8 cellular contexts compared by ENCODE assay signal in the genomic region with DNA sequence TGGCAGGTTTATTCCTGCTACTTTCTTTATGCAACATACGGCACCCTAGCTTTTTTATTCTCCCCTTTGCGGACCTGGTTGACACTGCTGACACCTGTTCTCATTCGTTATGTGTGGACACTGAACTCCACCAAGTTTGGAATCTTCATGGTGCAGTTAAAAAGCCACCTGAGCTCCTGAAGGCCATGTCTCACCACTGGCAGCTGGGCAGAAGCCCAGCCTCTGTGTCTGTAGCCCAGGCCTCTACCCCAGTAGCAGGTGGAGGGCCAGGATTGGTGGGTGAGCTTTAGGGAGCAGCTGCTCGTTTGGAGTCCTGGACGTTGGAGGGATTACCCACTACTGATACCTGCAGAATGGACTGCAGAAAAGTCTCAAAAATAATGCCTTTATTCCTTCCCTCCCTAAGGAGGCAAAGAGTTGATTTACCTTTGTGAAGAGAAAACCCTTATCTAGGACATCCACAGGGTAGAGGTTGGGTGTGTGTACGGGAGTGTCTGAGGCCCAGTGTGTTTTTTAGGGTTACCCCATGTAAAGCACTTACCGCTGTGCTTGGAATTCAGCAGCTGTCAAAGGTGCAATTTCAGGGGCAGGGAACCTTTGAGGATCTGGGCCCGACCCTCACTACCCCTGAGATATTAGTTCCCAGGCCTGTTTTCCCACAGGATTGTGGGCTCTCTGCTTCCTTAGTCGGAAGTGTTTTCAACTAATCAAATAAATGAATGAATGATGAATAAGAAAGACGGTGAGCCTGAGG. TPM values are rescaled to one million over a fixed set of nuclear protein-coding genes. Genes with fewer than 3 reads are reported as not detected.
A peak's percentile ranks its signal among the peaks of the same experiment; 100 is the strongest.
DNase-seq lines count a peak whose midpoint lies in the region; ATAC-seq lines count a peak whose summit lies in the region.

No MANE protein-coding gene starts in this region.

- H3K4me1 Mint-ChIP-seq in activated CD8-positive, alpha-beta T cell treated with anti-CD3 and anti-CD28 coated beads, Interleukin-2, amount 10 ng/mL, durations not matched to agents 7 days and 5 days (ENCODE audit: low read depth), result peaks cover 37% of the 10 kb centered on the region
- peaks cover 30% of the 10 kb centered on the region for H3K4me1 Mint-ChIP-seq in stimulated activated effector memory CD8-positive, alpha-beta T cell treated with anti-CD3 and anti-CD28 coated beads, Interleukin-12 subunit alpha, Interleukin-12 subunit beta, amount 100 ng/mL, for 72 hours

- ATAC-seq in HG02840 (IDR thresholded peaks at IDR 0.05; ENCODE audit: low FRiP score, unreplicated experiment), result peak; percentile 7
- no peak for ATAC-seq in activated CD8-positive, alpha-beta T cell treated with anti-CD3 and anti-CD28 coated beads, Interleukin-2, amount 10 ng/mL, durations not matched to agents 7 days and 5 days
- ATAC-seq in right cardiac atrium, result peak; percentile 1 to 3
- ATAC-seq in stimulated activated effector memory CD8-positive, alpha-beta T cell treated with anti-CD3 and anti-CD28 coated beads, Interleukin-12 subunit alpha, Interleukin-12 subunit beta, amount 100 ng/mL, for 72 hours, result no peak
- ATAC-seq in GM21825 (IDR thresholded peaks at IDR 0.05; ENCODE audit: unreplicated experiment), result no peak

- DNase-seq in activated CD8-positive, alpha-beta T cell treated with anti-CD3 and anti-CD28 coated beads, Interleukin-2, amount 10 ng/mL, durations not matched to agents 7 days and 5 days, result no peak
- DNase-seq in right cardiac atrium, result peak in 1 of 3 donors; percentile 53
- DNase-seq in stimulated activated effector memory CD8-positive, alpha-beta T cell treated with anti-CD3 and anti-CD28 coated beads, Interleukin-12 subunit alpha, Interleukin-12 subunit beta, amount 100 ng/mL, for 72 hours (ENCODE audit: low spot score in 2 of 2), result no peak
- no peak for DNase-seq in stimulated activated CD4-positive, alpha-beta T cell treated with anti-CD3 and anti-CD28 coated beads, Interleukin-4, amount 100 ng/mL, for 1 hour
- no peak for DNase-seq in NAMALWA (ENCODE audit: low spot score)
- no peak for DNase-seq in NCI-H748 treated with DMSO at 0.1 percent for 48 hours (lab: John Stamatoyannopoulos, UW)

- no peaks in the 10 kb centered on the region for H3K4me1 ChIP-seq in right cardiac atrium (ENCODE audit: control insufficient read depth, insufficient read depth, low read length)

- H3K4me3 Mint-ChIP-seq in activated CD8-positive, alpha-beta T cell treated with anti-CD3 and anti-CD28 coated beads, Interleukin-2, amount 10 ng/mL, durations not matched to agents 7 days and 5 days, result peak overlapping the region; percentile 93
- H3K4me3 Mint-ChIP-seq in stimulated activated effector memory CD8-positive, alpha-beta T cell treated with anti-CD3 and anti-CD28 coated beads, Interleukin-12 subunit alpha, Interleukin-12 subunit beta, amount 100 ng/mL, for 72 hours, result peak overlapping the region; percentile 88

- POLR2A ChIA-PET in activated CD8-positive, alpha-beta T cell treated with anti-CD3 and anti-CD28 coated beads, Interleukin-2, amount 10 ng/mL, durations not matched to agents 7 days and 5 days (lab: Charles Lee), result interaction anchor here (0.8 kb wide), 1 partner anchor 78 kb away, joined by 3 read pairs; no protein-coding TSS in a partner anchor

- no peak overlapping the region for H3K4me3 ChIP-seq in right cardiac atrium (ENCODE audit: low read length)

- no peaks in the 10 kb centered on the region for H3K27me3 ChIP-seq in right cardiac atrium (ENCODE audit: control insufficient read depth, insufficient read depth)

- no peaks in the 10 kb centered on the region for H3K9me3 Mint-ChIP-seq in activated CD8-positive, alpha-beta T cell treated with anti-CD3 and anti-CD28 coated beads, Interleukin-2, amount 10 ng/mL, durations not matched to agents 7 days and 5 days (ENCODE audit: insufficient read depth)
- no peaks in the 10 kb centered on the region for H3K9me3 Mint-ChIP-seq in stimulated activated effector memory CD8-positive, alpha-beta T cell treated with anti-CD3 and anti-CD28 coated beads, Interleukin-12 subunit alpha, Interleukin-12 subunit beta, amount 100 ng/mL, for 72 hours

- no peaks in the 10 kb centered on the region for H3K9me3 ChIP-seq in right cardiac atrium (ENCODE audit: control insufficient read depth, low read length)

- H3K27ac ChIP-seq in right cardiac atrium (ENCODE audit: low read length), result peak overlapping the region; percentile 4

- H3K27me3 Mint-ChIP-seq in activated CD8-positive, alpha-beta T cell treated with anti-CD3 and anti-CD28 coated beads, Interleukin-2, amount 10 ng/mL, durations not matched to agents 7 days and 5 days (ENCODE audit: low read depth), result no peaks in the 10 kb centered on the region

- 57% methylated on average over 10 of the region's 10 CpGs for WGBS in right cardiac atrium

- CTCF ChIA-PET in activated CD8-positive, alpha-beta T cell treated with anti-CD3 and anti-CD28 coated beads, Interleukin-2, amount 10 ng/mL, durations not matched to agents 7 days and 5 days (lab: Charles Lee), result interaction anchor here (1.3 to 2.8 kb wide), 4 partner anchors 18 to 138 kb away, joined by 3 to 24 read pairs (median 9); no protein-coding TSS in a partner anchor

- peak overlapping the region; percentile 96 for H3K27ac Mint-ChIP-seq in activated CD8-positive, alpha-beta T cell treated with anti-CD3 and anti-CD28 coated beads, Interleukin-2, amount 10 ng/mL, durations not matched to agents 7 days and 5 days
- peak overlapping the region; percentile 96 for H3K27ac Mint-ChIP-seq in stimulated activated effector memory CD8-positive, alpha-beta T cell treated with anti-CD3 and anti-CD28 coated beads, Interleukin-12 subunit alpha, Interleukin-12 subunit beta, amount 100 ng/mL, for 72 hours

- H3K36me3 Mint-ChIP-seq in activated CD8-positive, alpha-beta T cell treated with anti-CD3 and anti-CD28 coated beads, Interleukin-2, amount 10 ng/mL, durations not matched to agents 7 days and 5 days (ENCODE audit: low read depth), result peaks cover 41% of the 10 kb centered on the region
- H3K36me3 Mint-ChIP-seq in stimulated activated effector memory CD8-positive, alpha-beta T cell treated with anti-CD3 and anti-CD28 coated beads, Interleukin-12 subunit alpha, Interleukin-12 subunit beta, amount 100 ng/mL, for 72 hours, result peaks cover 74% of the 10 kb centered on the region

- intact Hi-C loops in right cardiac atrium (cut with DNase I), result no loop called here

RNA-seq across cellular contexts. Expression of a gene that starts 0.6 kb away (rescaled TPM):
- total RNA-seq in activated CD8-positive, alpha-beta T cell treated with anti-CD3 and anti-CD28 coated beads, Interleukin-2, amount 10 ng/mL, durations not matched to agents 7 days and 5 days, result 10 to 100 TPM; 58.0 to 63.2 TPM
- total RNA-seq in right cardiac atrium, result 10 to 100 TPM; 41.4 to 55.6 (median 53.7) TPM
- 45.7 TPM for polyA plus RNA-seq in right cardiac atrium

RNA-seq across cellular contexts. Expression of a gene that starts 36.2 kb away (rescaled TPM):
- not detected for total RNA-seq in activated CD8-positive, alpha-beta T cell treated with anti-CD3 and anti-CD28 coated beads, Interleukin-2, amount 10 ng/mL, durations not matched to agents 7 days and 5 days
- total RNA-seq in right cardiac atrium, result not detected
- polyA plus RNA-seq in right cardiac atrium, result not detected

RNA-seq across cellular contexts. Expression of a gene that starts 51.2 kb away (rescaled TPM):
- 10 to 100 TPM; 20.4 to 21.9 TPM for total RNA-seq in activated CD8-positive, alpha-beta T cell treated with anti-CD3 and anti-CD28 coated beads, Interleukin-2, amount 10 ng/mL, durations not matched to agents 7 days and 5 days
- total RNA-seq in right cardiac atrium, result 10 to 100 TPM in 3 of 4 donors, 1 to 10 TPM in 1; 9.8 to 11.2 (median 10.4) TPM
- 7.8 TPM for polyA plus RNA-seq in right cardiac atrium

Comparison
In these comparisons a context has a peak if more than half of its experiments do, and no peak if none do; other contexts are left out.
1. ATAC-seq: peak in HG02840 (single experiment) and right cardiac atrium (2 of 2); none in activated CD8-positive, alpha-beta T cell treated with anti-CD3 and anti-CD28 coated beads, Interleukin-2, amount 10 ng/mL, durations not matched to agents 7 days and 5 days (single experiment), stimulated activated effector memory CD8-positive, alpha-beta T cell treated with anti-CD3 and anti-CD28 coated beads, Interleukin-12 subunit alpha, Interleukin-12 subunit beta, amount 100 ng/mL, for 72 hours (single experiment) and GM21825 (single experiment).